Comparison of ENCODE assay signal across 8 cellular contexts in genomic region chr4:49118379-49119212, GRCh38.
A peak's percentile ranks its signal among the peaks of the same experiment; 100 is the strongest.
DNase-seq lines count a peak whose midpoint lies in the region; ATAC-seq, FAIRE-seq and TF ChIP-seq lines count a peak whose summit lies in the region.
"Not testable (repeated sequence)": the region's sequence is repeated elsewhere in the genome, so short reads cannot be mapped to it uniquely, and the experiment has no call there.

No MANE protein-coding gene starts in this region.

- POLR2A ChIA-PET in PC-3 (lab: Charles Lee; ENCODE audit: unreplicated experiment) = not testable (repeated sequence)

- TF ChIP-seq CTCF in PC-3 (conservative IDR thresholded peaks at IDR 0.05; ENCODE audit: low read depth, low read length); bronchial epithelial cell (IDR thresholded peaks at IDR 0.05; ENCODE audit: insufficient read depth, low read length, severe bottlenecking): not testable (repeated sequence)

- H2AFZ ChIP-seq in PC-3 (ENCODE audit: low read length) = not testable (repeated sequence)

- not testable (repeated sequence) for H3K36me3 ChIP-seq in PC-3 (ENCODE audit: low read depth, low read length); bronchial epithelial cell (ENCODE audit: control insufficient read depth, insufficient read depth, low read length); iPS-18a (ENCODE audit: control insufficient read depth, low read depth, low read length)

- H3K4me2 ChIP-seq in PC-3 (ENCODE audit: low read length) = not testable (repeated sequence)

- H3K27ac ChIP-seq in PC-3 (ENCODE audit: low read length); iPS-18a (ENCODE audit: low read length): not testable (repeated sequence)

- not testable (repeated sequence) for H3F3A ChIP-seq in PC-3 (ENCODE audit: low read length, unreplicated experiment)

- not testable (repeated sequence) for H3K79me2 ChIP-seq in PC-3 (ENCODE audit: low read length)

- CTCF ChIA-PET in PC-3 (lab: Charles Lee) = not testable (repeated sequence)

- intact Hi-C loops in PC-3 (cut with micrococcal nuclease) = not testable (repeated sequence)

- peaks cover 38% of the 10 kb centered on the region for H3K9me3 ChIP-seq in PC-3 (ENCODE audit: low read length)
- H3K9me3 ChIP-seq in iPS-18a (ENCODE audit: control insufficient read depth, low read depth, low read length) = peaks cover 74% of the 10 kb centered on the region

- H3K4me1 ChIP-seq in PC-3 (ENCODE audit: insufficient read depth, low read length); iPS-18a (ENCODE audit: control insufficient read depth, low read depth, low read length): not testable (repeated sequence)

- not testable (repeated sequence) for BruUV-seq in PC-3 (replicated peaks; lab: Mats Ljungman, UMichigan)

- ATAC-seq in GM19452 (IDR thresholded peaks at IDR 0.05; ENCODE audit: unreplicated experiment) (peak; percentile 64), HG02623 (IDR thresholded peaks at IDR 0.05; ENCODE audit: unreplicated experiment) (peak; percentile 48), HG03139 (IDR thresholded peaks at IDR 0.05; ENCODE audit: unreplicated experiment) (peak; percentile 43), PC-3 (peak; percentile 24; the same call in 1 of the 2 replicates)

- H3K9me2 ChIP-seq in PC-3 (replicated peaks; ENCODE audit: low read length) = not testable (repeated sequence)

- H3K9ac ChIP-seq in PC-3 (ENCODE audit: low read length); iPS-18a (ENCODE audit: low read length): not testable (repeated sequence)

- FAIRE-seq in bronchial epithelial cell (lab: Jason Lieb, UNC) = not testable (repeated sequence)

- H4K20me1 ChIP-seq in PC-3 (ENCODE audit: low read length) = not testable (repeated sequence)

- not testable (repeated sequence) for H3K27me3 ChIP-seq in PC-3 (ENCODE audit: low read length); bronchial epithelial cell (ENCODE audit: control insufficient read depth, insufficient read depth, low read length); iPS-18a (ENCODE audit: control insufficient read depth, insufficient read depth, low read length)

- H3K4me3 ChIP-seq in PC-3 (ENCODE audit: low read length) = peak overlapping the region; percentile 5; the same call in 1 of the 2 replicates
- H3K4me3 ChIP-seq in bronchial epithelial cell (ENCODE audit: low read depth, low read length) = not testable (repeated sequence)
- peak overlapping the region; percentile 14 for H3K4me3 ChIP-seq in iPS-18a (ENCODE audit: low read length)

- DNase-seq in EL (peak; percentile 21), bronchial epithelial cell (ENCODE audit: low read depth) (peak; percentile 34), renal cortical epithelial cell (ENCODE audit: low read depth) (peak; percentile 40)
- DNase-seq in PC-3 = not testable (repeated sequence)
